9 cellular contexts compared by ENCODE assay signal in the genomic region with DNA sequence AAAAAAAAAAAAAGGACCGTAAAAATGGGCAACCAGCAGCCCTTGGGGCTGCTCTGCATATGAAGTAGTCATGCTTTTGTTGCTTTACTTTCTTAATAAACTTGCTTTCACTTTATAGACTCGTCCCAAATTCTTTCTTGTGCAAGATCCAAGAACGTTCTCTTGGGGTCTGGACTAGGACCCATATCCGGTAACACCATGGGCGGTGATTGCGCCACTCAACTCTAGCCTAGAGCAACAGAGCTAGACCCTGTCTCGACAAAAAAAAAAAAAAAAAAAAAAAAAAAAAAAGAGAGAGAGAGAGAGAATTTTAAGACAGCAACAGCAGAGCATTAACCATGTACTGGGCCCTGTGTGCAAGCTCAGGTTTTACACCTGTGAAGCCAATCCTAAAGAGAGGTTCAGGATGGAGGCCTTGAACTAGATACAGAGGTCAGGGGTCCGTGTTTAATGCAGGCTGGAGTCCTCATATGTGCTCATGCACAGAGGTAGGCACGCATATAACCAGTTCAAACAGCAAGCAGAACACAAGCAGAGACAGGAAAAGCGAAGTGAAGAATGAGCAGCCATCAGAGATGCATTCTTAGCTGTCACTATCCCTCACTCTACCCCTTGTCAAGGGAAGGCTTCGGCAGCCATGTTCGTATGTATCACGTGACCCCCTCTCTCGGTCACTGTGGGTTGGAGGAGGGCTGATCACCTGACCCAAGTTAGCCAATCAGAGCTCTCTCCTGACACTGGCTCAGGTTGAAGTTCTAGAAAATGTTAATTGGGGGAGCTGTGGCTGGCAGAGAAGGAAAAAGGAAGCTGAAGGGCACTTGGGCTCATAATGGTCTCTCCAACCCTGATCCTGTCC. TPM values are rescaled to one million over a fixed set of nuclear protein-coding genes. Genes with fewer than 3 reads are reported as not detected.
A peak's percentile ranks its signal among the peaks of the same experiment; 100 is the strongest.
DNase-seq lines count a peak whose midpoint lies in the region; TF ChIP-seq lines count a peak whose summit lies in the region.
"Had no signal": no experiment of that assay in that cellular context is flagged by ENCODE, and none has a peak within 500 bp of the region (broad histone marks: within the 10 kb centered on the region; RNA-seq: fewer than 3 reads in every experiment).

No MANE protein-coding gene starts in this region.

- H3K4me3 ChIP-seq in BE2C (ENCODE audit: low read depth, low read length) (no peak overlapping the region), HAP-1 (no peak overlapping the region), right atrium auricular region (no peak overlapping the region), coronary artery (no peak overlapping the region)

- H3K36me3 ChIP-seq in BE2C, result no peaks in the 10 kb centered on the region
- H3K36me3 ChIP-seq in HAP-1 (replicated peaks), result no peaks in the 10 kb centered on the region
- H3K36me3 ChIP-seq in right atrium auricular region, result no peaks in the 10 kb centered on the region

- H3K27ac ChIP-seq in right atrium auricular region (no peak overlapping the region), coronary artery (no peak overlapping the region)
- H3K27ac ChIP-seq: VCaP had no signal

- H3K9me3 ChIP-seq in BE2C (no peaks in the 10 kb centered on the region), HAP-1 (no peaks in the 10 kb centered on the region), right atrium auricular region (no peaks in the 10 kb centered on the region)

- in situ Hi-C loops in HAP-1 (cut with MboI; ENCODE audit: low sequenced_read_pairs) (no loop called here), SK-MEL-5 (cut with HindIII; ENCODE audit: low pct_unique_long_range_greater_than_20kb, low sequenced_read_pairs) (no loop called here)

- DNase-seq in BE2C, result peak; percentile 85
- DNase-seq in HAP-1 (ENCODE audit: low spot score in 2 of 2), result peak; percentile 57 to 81
- peak; percentile 40 for DNase-seq in SK-MEL-5 (ENCODE audit: low read depth, low spot score)
- peak; percentile 77 for DNase-seq in right atrium auricular region (ENCODE audit: low spot score)
- DNase-seq in cerebellum (ENCODE audit: low spot score), result no peak
- no peak for DNase-seq in amniotic stem cell (lab: John Stamatoyannopoulos, UW)
- no peak for DNase-seq in coronary artery (ENCODE audit: low spot score)
- DNase-seq in GM19240 (ENCODE audit: insufficient read length, low spot score), result no peak

- H3K27me3 ChIP-seq in BE2C (no peaks in the 10 kb centered on the region), HAP-1 (ENCODE audit: low read depth) (no peaks in the 10 kb centered on the region), right atrium auricular region (no peaks in the 10 kb centered on the region)

- H3K4me1 ChIP-seq in BE2C, result peaks cover 6% of the 10 kb centered on the region
- peaks cover 6% of the 10 kb centered on the region for H3K4me1 ChIP-seq in HAP-1
- H3K4me1 ChIP-seq in right atrium auricular region, result no peaks in the 10 kb centered on the region

- TF ChIP-seq CTCF in BE2C (IDR thresholded peaks at IDR 0.05; ENCODE audit: low read depth, low read length) (no peak), right atrium auricular region (IDR thresholded peaks at IDR 0.05) (no peak), coronary artery (IDR thresholded peaks at IDR 0.05) (no peak)

RNA-seq across cellular contexts. Expression of a gene that starts 16.7 kb away (rescaled TPM):
- polyA plus RNA-seq in BE2C (2012; ENCODE audit: insufficient read depth, insufficient read length, low read depth), result not detected
- 0.19 TPM in 1 of 2 replicates, not detected in the other for total RNA-seq in SK-MEL-5 (2014; rRNA removed; shearing (Covaris generic))
- polyA plus RNA-seq in SK-MEL-5 (2015; cell fraction: cytosol; rRNA removed), result 0.05 TPM in 1 of 2 replicates, not detected in the other
- polyA plus RNA-seq in SK-MEL-5 (2015; cell fraction: nucleus; rRNA removed), result not detected in 2 replicates
- total RNA-seq in right atrium auricular region (under 1 TPM; 0.44 to 0.59 TPM), cerebellum (3.8 TPM)

RNA-seq across cellular contexts. Expression of a gene that starts 31.2 kb away (rescaled TPM):
- not detected for polyA plus RNA-seq in BE2C (2012; ENCODE audit: insufficient read depth, insufficient read length, low read depth)
- not detected in 2 replicates for total RNA-seq in SK-MEL-5 (2014; rRNA removed; shearing (Covaris generic))
- 0.14 TPM in 1 of 2 replicates, not detected in the other for polyA plus RNA-seq in SK-MEL-5 (2015; cell fraction: cytosol; rRNA removed)
- polyA plus RNA-seq in SK-MEL-5 (2015; cell fraction: nucleus; rRNA removed), result not detected in 2 replicates
- not detected for total RNA-seq in right atrium auricular region
- total RNA-seq in cerebellum, result not detected

RNA-seq across cellular contexts. Expression of a gene that starts 48.1 kb away (rescaled TPM):
- polyA plus RNA-seq in BE2C (2012; ENCODE audit: insufficient read depth, insufficient read length, low read depth), result 41.3 TPM
- total RNA-seq in SK-MEL-5 (2014; rRNA removed; shearing (Covaris generic)), result 17.0 and 19.9 TPM in 2 replicates
- polyA plus RNA-seq in SK-MEL-5 (2015; cell fraction: cytosol; rRNA removed), result 12.1 and 15.9 TPM in 2 replicates
- 25.6 and 35.4 TPM in 2 replicates for polyA plus RNA-seq in SK-MEL-5 (2015; cell fraction: nucleus; rRNA removed)
- 1 to 10 TPM; 8.6 to 9.3 TPM for total RNA-seq in right atrium auricular region
- total RNA-seq in cerebellum, result 14.2 TPM

RNA-seq across cellular contexts. Expression of a gene that starts 50.4 kb away (rescaled TPM):
- not detected for polyA plus RNA-seq in BE2C (2012; ENCODE audit: insufficient read depth, insufficient read length, low read depth)
- not detected in 2 replicates for total RNA-seq in SK-MEL-5 (2014; rRNA removed; shearing (Covaris generic))
- polyA plus RNA-seq in SK-MEL-5 (2015; cell fraction: cytosol; rRNA removed), result not detected in 2 replicates
- polyA plus RNA-seq in SK-MEL-5 (2015; cell fraction: nucleus; rRNA removed), result not detected in 2 replicates
- total RNA-seq in right atrium auricular region, result 10 to 100 TPM; 39.1 to 68.5 TPM
- 0.64 TPM for total RNA-seq in cerebellum

Comparison
In these comparisons a context has a peak if more than half of its experiments do, and no peak if none do; other contexts are left out.
1. DNase-seq: peak in BE2C (single experiment), HAP-1 (2 of 2), SK-MEL-5 (single experiment) and right atrium auricular region (single experiment); none in cerebellum (single experiment), amniotic stem cell (single experiment), coronary artery (single experiment) and GM19240 (single experiment).